In the genomic region with DNA sequence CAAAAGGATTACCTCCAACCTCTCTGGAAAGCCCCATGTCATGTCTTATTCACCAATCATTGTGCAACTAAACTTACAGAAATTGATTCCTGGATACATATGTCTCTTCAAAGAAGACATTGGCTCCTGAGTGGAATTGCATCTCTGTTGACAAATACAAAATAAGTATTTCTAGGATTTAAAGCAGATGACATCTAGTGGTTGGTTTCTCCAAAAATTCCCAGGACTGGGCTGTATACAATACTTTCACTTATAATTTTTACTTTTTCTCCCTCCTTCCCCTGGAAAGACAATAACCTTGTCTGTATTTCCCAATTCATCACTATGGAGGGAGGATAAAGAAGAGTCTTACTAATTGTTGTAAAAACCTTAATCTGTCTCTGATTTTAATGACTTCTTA, we compare ENCODE assay signal across 18 cellular contexts.
DNase-seq lines count a peak whose midpoint lies in the region; ATAC-seq and TF ChIP-seq lines count a peak whose summit lies in the region.
"Had no signal": no experiment of that assay in that cellular context is flagged by ENCODE, and none has a peak within 500 bp of the region (broad histone marks: within the 10 kb centered on the region; RNA-seq: fewer than 3 reads in every experiment).

No MANE protein-coding gene starts in this region.

- TF ChIP-seq CTCF in A673 (conservative IDR thresholded peaks at IDR 0.05; ENCODE audit: low read depth, low read length) (peak; percentile 38), C4-2B (conservative IDR thresholded peaks at IDR 0.05) (peak; percentile 18), VCaP (conservative IDR thresholded peaks at IDR 0.05) (peak; percentile 57)

- H3K9me3 ChIP-seq in A673 (ENCODE audit: low read depth, low read length, poor library complexity, severe bottlenecking) = peaks cover 5% of the 10 kb centered on the region
- H3K9me3 ChIP-seq: BE2C, BLaER1, Caco-2 had no signal

- H3K4me1 ChIP-seq in A673 (ENCODE audit: insufficient read depth, low read length, poor library complexity, severe bottlenecking) = peaks cover 7% of the 10 kb centered on the region
- H3K4me1 ChIP-seq: Caco-2 had no signal

- ATAC-seq in left lobe of liver (peak; percentile 62), HG02678 (IDR thresholded peaks at IDR 0.05; ENCODE audit: unreplicated experiment) (no peak), HG02763 (IDR thresholded peaks at IDR 0.05; ENCODE audit: unreplicated experiment) (no peak)
- ATAC-seq: CD8-positive, alpha-beta T cell had no signal

- no peak for DNase-seq in A673 (ENCODE audit: low spot score)
- DNase-seq in left lobe of liver (ENCODE audit: low spot score) = no peak
- no peak for DNase-seq in Ammon's horn (ENCODE audit: low spot score)
- DNase-seq: 8988T; AML-193; BE2C; C1 segment of cervical spinal cord; Caco-2; Calu3; CD4-positive, alpha-beta T cell; CD8-positive, alpha-beta T cell; DMS79 treated with DMSO at 0.1 percent for 48 hours; GF-D8 had no signal

- BruUV-seq in A673 (replicated peaks; lab: Mats Ljungman, UMichigan) = no TSS peak

- intact Hi-C loops in A673 (cut with micrococcal nuclease; ENCODE audit: unreplicated experiment) = no loop called here

- H3K4me3 ChIP-seq in A673 (ENCODE audit: low read depth, low read length, poor library complexity, severe bottlenecking) = no peak overlapping the region
- H3K4me3 ChIP-seq: BLaER1 had no signal

- no peaks in the 10 kb centered on the region for H3K36me3 ChIP-seq in A673 (ENCODE audit: insufficient read depth, low read length, poor library complexity, severe bottlenecking)
- H3K36me3 ChIP-seq: BE2C, BLaER1 had no signal

- CTCF ChIA-PET in A673 (lab: Charles Lee) = no interaction called here

- H3K27me3 ChIP-seq in A673 (replicated peaks; ENCODE audit: insufficient read depth, low read depth, low read length, poor library complexity) = no peaks in the 10 kb centered on the region
- H3K27me3 ChIP-seq: BE2C, BLaER1 had no signal

- H3K27ac ChIP-seq in A673 (ENCODE audit: low read depth, low read length, poor library complexity, severe bottlenecking) = no peak overlapping the region
- H3K27ac ChIP-seq in C4-2B = no peak overlapping the region
- H3K27ac ChIP-seq in VCaP = no peak overlapping the region
- H3K27ac ChIP-seq: BLaER1 had no signal

- POLR2A ChIA-PET in A673 (lab: Charles Lee; ENCODE audit: low non-redundant PET) = no interaction called here
